Comparison of ENCODE assay signal across 1 cellular context in the genomic region with DNA sequence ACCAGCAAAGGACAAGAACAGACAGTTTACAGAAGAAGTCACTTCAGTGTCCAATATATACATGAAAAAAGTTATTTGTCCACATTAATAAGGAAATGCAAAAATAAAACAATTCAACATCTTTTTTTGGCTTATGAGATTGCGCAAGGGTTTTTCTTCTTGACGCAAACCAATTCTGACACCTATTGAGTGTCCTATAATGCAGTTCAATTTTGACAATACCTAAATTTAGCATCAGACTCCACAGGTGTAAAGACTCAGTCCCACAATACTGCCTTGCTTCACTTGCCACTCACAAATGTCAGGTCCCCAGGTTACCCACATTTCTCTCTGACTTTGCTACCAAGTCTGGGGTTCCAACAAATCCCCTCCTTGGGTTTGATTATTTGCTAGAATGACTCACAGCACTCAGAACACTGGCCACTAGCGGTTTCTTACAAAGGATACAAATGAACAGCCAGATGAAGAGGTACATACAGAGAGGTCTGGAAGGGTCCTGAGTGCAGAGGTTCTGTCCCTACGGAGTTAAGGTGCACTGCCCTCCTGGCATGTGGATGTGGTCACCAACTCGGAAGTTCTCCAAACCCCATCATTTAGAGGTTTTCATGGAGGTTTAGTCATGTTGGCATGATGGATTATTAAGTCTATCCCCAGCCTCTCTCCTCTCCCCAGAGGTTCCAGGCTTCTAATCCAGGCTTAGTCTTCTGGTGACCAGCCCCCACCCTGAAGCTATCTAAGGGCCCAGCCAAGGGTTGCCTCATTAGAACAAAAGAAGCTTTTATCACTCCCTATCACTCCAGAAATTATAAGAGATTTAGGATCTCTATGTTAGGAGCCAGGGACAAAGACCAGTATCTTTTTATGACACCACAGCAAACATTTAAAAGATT.
TF ChIP-seq lines count a peak whose summit lies in the region.

No MANE protein-coding gene starts in this region.

TF ChIP-seq in HepG2, 621 proteins besides CTCF, POLR2A, EP300 and RAD21:
- TF ChIP-seq CEBPG (CRISPR knock-in tag; IDR thresholded peaks at IDR 0.05) (0 out of 2 replicates have a peak, but pooled peaks have one; percentile 13), ZNF713 (CRISPR knock-in tag; IDR thresholded peaks at IDR 0.05) (no peak), FOXJ3 (CRISPR knock-in tag; IDR thresholded peaks at IDR 0.05; ENCODE audit: borderline replicate concordance) (no peak), CEBPB (IDR thresholded peaks at IDR 0.05; ENCODE audit: borderline replicate concordance, low read depth, low read length) (peak; percentile 78)
